1 cellular context compared by ENCODE assay signal in the genomic region with DNA sequence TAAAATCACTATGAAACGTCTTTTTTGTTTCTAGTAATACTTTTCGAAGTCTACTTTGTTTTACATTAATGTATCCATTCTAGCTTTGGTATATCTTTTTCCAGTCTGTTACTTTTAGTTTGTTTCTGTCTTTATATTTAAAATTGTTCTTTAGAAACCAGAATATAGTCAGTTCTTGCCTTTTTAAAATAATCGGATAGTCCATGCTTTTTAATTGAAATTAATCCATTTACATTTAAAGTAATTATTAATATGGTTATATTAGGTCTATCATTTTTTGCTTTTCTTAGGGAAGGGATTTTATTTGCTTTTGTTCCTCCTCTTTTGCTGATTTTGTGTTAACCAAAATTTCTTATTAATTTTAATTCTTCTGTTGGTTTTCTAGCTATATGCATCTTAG.
A peak's percentile ranks its signal among the peaks of the same experiment; 100 is the strongest.
TF ChIP-seq lines count a peak whose summit lies in the region.

No MANE protein-coding gene starts in this region.

TF ChIP-seq in K562, 482 proteins besides CTCF, POLR2A, EP300 and RAD21:
- TF ChIP-seq HNRNPUL1 (IDR thresholded peaks at IDR 0.05; ENCODE audit: low read length): no peak
- peak; percentile 97 for TF ChIP-seq ZNF507 (tag; conservative IDR thresholded peaks at IDR 0.05)
